In the genomic region with DNA sequence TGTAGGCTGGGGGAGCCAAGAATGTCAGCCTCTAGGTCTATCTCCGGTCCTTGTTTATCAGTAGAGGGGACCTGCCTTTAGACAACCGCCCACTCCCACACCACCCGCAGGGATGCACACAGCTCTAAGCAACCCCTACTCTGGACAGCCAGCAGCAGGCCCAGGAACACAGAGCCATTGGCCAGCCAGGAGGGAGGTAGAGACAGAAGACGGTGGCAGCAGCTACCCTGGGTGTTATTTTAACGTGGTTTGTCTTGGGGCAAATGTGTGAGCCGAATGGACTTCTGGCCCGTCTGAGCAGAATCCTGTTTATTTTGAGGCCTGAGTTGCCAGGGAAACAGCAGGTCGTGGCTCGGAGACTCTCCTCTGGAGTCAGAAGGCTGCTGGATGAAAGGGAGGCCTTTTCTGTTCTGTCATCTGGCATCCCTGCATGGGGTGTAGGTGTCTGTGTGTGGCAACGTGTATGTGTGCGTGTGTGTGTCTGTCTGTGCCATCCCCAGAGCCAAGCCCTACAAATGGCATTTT, we compare ENCODE assay signal across 11 cellular contexts. TPM values are rescaled to one million over a fixed set of nuclear protein-coding genes. Genes with fewer than 3 reads are reported as not detected.
DNase-seq lines count a peak whose midpoint lies in the region; ATAC-seq and TF ChIP-seq lines count a peak whose summit lies in the region.
"Had no signal": no experiment of that assay in that cellular context is flagged by ENCODE, and none has a peak within 500 bp of the region (broad histone marks: within the 10 kb centered on the region; RNA-seq: fewer than 3 reads in every experiment).

No MANE protein-coding gene starts in this region.

- in situ Hi-C loops in mammary epithelial cell (cut with MboI; ENCODE audit: low sequenced_read_pairs in 2 of 2): no loop called here

- H3K27ac ChIP-seq in mammary epithelial cell (ENCODE audit: insufficient read depth, low read depth, low read length): peak overlapping the region; percentile 77
- H3K27ac ChIP-seq: neutrophil, WERI-Rb-1 had no signal

- H4K20me1 ChIP-seq in mammary epithelial cell (ENCODE audit: insufficient read depth, low read length): no peaks in the 10 kb centered on the region

- no peaks in the 10 kb centered on the region for H3K4me1 Mint-ChIP-seq in activated naive CD8-positive, alpha-beta T cell treated with anti-CD3 and anti-CD28 coated beads for 36 hours

- H2AFZ ChIP-seq in mammary epithelial cell (ENCODE audit: low read depth, low read length): peak overlapping the region; percentile 65

- 2% methylated on average over 10 of the region's 11 CpGs for WGBS in mammary epithelial cell (ENCODE audit: low coverage, missing lambda C conversion rate)

- dilution Hi-C loops in mammary epithelial cell (cut with HindIII; ENCODE audit: low sequenced_read_pairs): no loop called here

- peak; percentile 40 for DNase-seq in HPDE6-E6E7 (ENCODE audit: extremely low spot score)
- DNase-seq in mammary epithelial cell: peak; percentile 81
- DNase-seq in iris pigment epithelial cell (ENCODE audit: low read depth): peak; percentile 21
- no peak for DNase-seq in sciatic nerve (ENCODE audit: low spot score)
- no peak for DNase-seq in NCI-H345 treated with DMSO at 0.1 percent for 48 hours (lab: John Stamatoyannopoulos, UW; ENCODE audit: unreplicated experiment)
- no peak for DNase-seq in GM10266 (ENCODE audit: extremely low spot score)
- no peak for DNase-seq in NCI-H2171 (lab: John Stamatoyannopoulos, UW)
- DNase-seq in activated naive CD8-positive, alpha-beta T cell treated with anti-CD3 and anti-CD28 coated beads for 36 hours: no peak
- DNase-seq: activated T-cell treated with anti-CD3 and anti-CD28 coated beads, Interleukin-2, amount 50 U/mL, for 72 hours; WERI-Rb-1 had no signal

- peaks cover 62% of the 10 kb centered on the region for H3K4me1 ChIP-seq in mammary epithelial cell (ENCODE audit: insufficient read depth, low read length)

- peak; percentile 63 for ATAC-seq in sciatic nerve
- ATAC-seq: activated T-cell treated with anti-CD3 and anti-CD28 coated beads, Interleukin-2, amount 50 U/mL, for 72 hours had no signal

- no peaks in the 10 kb centered on the region for H3K36me3 Mint-ChIP-seq in activated naive CD8-positive, alpha-beta T cell treated with anti-CD3 and anti-CD28 coated beads for 36 hours

- H3K79me2 ChIP-seq in mammary epithelial cell (ENCODE audit: insufficient read depth, low read length): peaks cover 3% of the 10 kb centered on the region

- H3K4me2 ChIP-seq in mammary epithelial cell (ENCODE audit: insufficient read depth, low read depth, low read length): peak overlapping the region; percentile 82

- peak overlapping the region in 1 of 3 experiments; percentile 43 for H3K4me3 ChIP-seq in mammary epithelial cell (replicated peaks in 1 of 3; ENCODE audit: insufficient read depth in 1 of 3, low read depth in 2 of 3, low read length in 3 of 3)

- H3K27ac Mint-ChIP-seq in activated naive CD8-positive, alpha-beta T cell treated with anti-CD3 and anti-CD28 coated beads for 36 hours: no peak overlapping the region
- H3K27ac Mint-ChIP-seq: activated T-cell treated with anti-CD3 and anti-CD28 coated beads, Interleukin-2, amount 50 U/mL, for 72 hours had no signal

- TF ChIP-seq CTCF in mammary epithelial cell (conservative IDR thresholded peaks at IDR 0.05 in 1 of 2, IDR thresholded peaks at IDR 0.05 in 1 of 2; ENCODE audit: extremely low read depth in 1 of 2, insufficient read depth in 1 of 2, low read depth in 1 of 2, low read length in 2 of 2): no peak
- TF ChIP-seq CTCF in GM10266 (IDR thresholded peaks at IDR 0.05; ENCODE audit: control insufficient read depth, insufficient read depth, low read depth, missing control alignments): no peak

- H3K9me3 ChIP-seq in mammary epithelial cell (replicated peaks; ENCODE audit: insufficient read depth, low read length): no peaks in the 10 kb centered on the region
- H3K9me3 ChIP-seq: neutrophil had no signal

- H3K36me3 ChIP-seq in mammary epithelial cell (ENCODE audit: insufficient read depth, low read length): no peaks in the 10 kb centered on the region
- H3K36me3 ChIP-seq: neutrophil, WERI-Rb-1 had no signal

- H3K27me3 ChIP-seq in mammary epithelial cell (ENCODE audit: insufficient read depth, low read length): no peaks in the 10 kb centered on the region

- intact Hi-C loops in mammary epithelial cell (cut with micrococcal nuclease) (no loop called here), sciatic nerve (cut with DNase I) (no loop called here)

- peak overlapping the region; percentile 32 for H3K9ac ChIP-seq in mammary epithelial cell (ENCODE audit: insufficient read depth, low read length)

- H3K27me3 Mint-ChIP-seq in activated naive CD8-positive, alpha-beta T cell treated with anti-CD3 and anti-CD28 coated beads for 36 hours: peaks cover 8% of the 10 kb centered on the region

- BruUV-seq in mammary epithelial cell (replicated peaks; lab: Mats Ljungman, UMichigan): no TSS peak

- CTCF ChIA-PET in mammary epithelial cell (lab: Charles Lee; ENCODE audit: low non-redundant PET): no interaction called here

- no peaks in the 10 kb centered on the region for H3K9me3 Mint-ChIP-seq in activated naive CD8-positive, alpha-beta T cell treated with anti-CD3 and anti-CD28 coated beads for 36 hours
- H3K9me3 Mint-ChIP-seq: activated T-cell treated with anti-CD3 and anti-CD28 coated beads, Interleukin-2, amount 50 U/mL, for 72 hours had no signal

- no peak overlapping the region for H3K4me3 Mint-ChIP-seq in activated naive CD8-positive, alpha-beta T cell treated with anti-CD3 and anti-CD28 coated beads for 36 hours
- H3K4me3 Mint-ChIP-seq: activated T-cell treated with anti-CD3 and anti-CD28 coated beads, Interleukin-2, amount 50 U/mL, for 72 hours had no signal

RNA-seq across cellular contexts. Expression of a gene that starts 0.4 kb away (rescaled TPM):
- total RNA-seq in mammary epithelial cell (10 to 100 TPM in 1 of 2 donors, 1 to 10 TPM in 1; 7.9 to 22.5 TPM), sciatic nerve (316 TPM)
- 5.0 TPM for polyA plus RNA-seq in mammary epithelial cell
- polyA minus RNA-seq in mammary epithelial cell: 8.9 TPM
- not detected for total RNA-seq in activated naive CD8-positive, alpha-beta T cell treated with anti-CD3 and anti-CD28 coated beads for 36 hours
- total RNA-seq: activated T-cell treated with anti-CD3 and anti-CD28 coated beads, Interleukin-2, amount 50 U/mL, for 72 hours had no signal

Comparison
In these comparisons a context has a peak if more than half of its experiments do, and no peak if none do; other contexts are left out.
1. DNase-seq: peak in HPDE6-E6E7 (single experiment), mammary epithelial cell (single experiment) and iris pigment epithelial cell (single experiment); none in sciatic nerve (single experiment), NCI-H345 treated with DMSO at 0.1 percent for 48 hours (single experiment), GM10266 (single experiment), NCI-H2171 (single experiment) and activated naive CD8-positive, alpha-beta T cell treated with anti-CD3 and anti-CD28 coated beads for 36 hours (single experiment).
2. RNA of a gene that starts 0.4 kb away (total RNA-seq): 316 TPM in sciatic nerve (single experiment); 7.9 to 22.5 TPM in mammary epithelial cell and not detected in activated naive CD8-positive, alpha-beta T cell treated with anti-CD3 and anti-CD28 coated beads for 36 hours; every median in the first group is over 10 times any median in the second.